In genomic region chr4:78776729-78777555, GRCh38 we compare ENCODE assay signal across 8 cellular contexts. TPM values are rescaled to one million over a fixed set of nuclear protein-coding genes. Genes with fewer than 3 reads are reported as not detected.
DNase-seq lines count a peak whose midpoint lies in the region; ATAC-seq and TF ChIP-seq lines count a peak whose summit lies in the region.

No MANE protein-coding gene starts in this region.

- H3K4me3 ChIP-seq in AG10803 (ENCODE audit: low read length): peak overlapping the region; percentile 90
- H3K4me3 ChIP-seq in OCI-LY3 (ENCODE audit: low read length): peak overlapping the region; percentile 91
- H3K4me3 ChIP-seq in fibroblast of the aortic adventitia (ENCODE audit: low read depth, low read length): peak overlapping the region; percentile 92
- peak overlapping the region; percentile 76 for H3K4me3 ChIP-seq in neural progenitor cell

- H3K79me2 ChIP-seq in OCI-LY3 (ENCODE audit: low read length) (peaks cover 56% of the 10 kb centered on the region), neural progenitor cell (ENCODE audit: low read depth) (peaks cover 53% of the 10 kb centered on the region)

- H3K27ac ChIP-seq in OCI-LY3 (ENCODE audit: low read length) (peak overlapping the region; percentile 93), neural progenitor cell (peak overlapping the region; percentile 95), substantia nigra (ENCODE audit: low read depth, low read length, poor library complexity, severe bottlenecking) (peak overlapping the region; percentile 96)

- H3K9me3 Mint-ChIP-seq in neural progenitor cell: no peaks in the 10 kb centered on the region

- H4K20me1 ChIP-seq in OCI-LY3 (ENCODE audit: insufficient read depth, low read length) (peaks cover 44% of the 10 kb centered on the region), neural progenitor cell (ENCODE audit: low read depth) (peaks cover 33% of the 10 kb centered on the region)

- H3K4me3 Mint-ChIP-seq in neural progenitor cell: peak overlapping the region; percentile 100

- no peaks in the 10 kb centered on the region for H3K27me3 ChIP-seq in OCI-LY3 (ENCODE audit: low read depth, low read length)
- no peaks in the 10 kb centered on the region for H3K27me3 ChIP-seq in neural progenitor cell

- H3K9me3 ChIP-seq in OCI-LY3 (ENCODE audit: insufficient read depth, low read length) (no peaks in the 10 kb centered on the region), neural progenitor cell (ENCODE audit: low read depth) (no peaks in the 10 kb centered on the region)

- peak overlapping the region; percentile 98 for H3K27ac Mint-ChIP-seq in neural progenitor cell

- no peaks in the 10 kb centered on the region for H3K36me3 Mint-ChIP-seq in neural progenitor cell

- peaks cover 13% of the 10 kb centered on the region for H3K4me1 Mint-ChIP-seq in neural progenitor cell

- DNase-seq in AG10803 (ENCODE audit: low read depth) (peak; percentile 61), fibroblast of the aortic adventitia (ENCODE audit: low read depth) (peak; percentile 60), neural progenitor cell (ENCODE audit: low spot score) (peak; percentile 80), substantia nigra (lab: John Stamatoyannopoulos, UW) (peak in 31 of 49 donors; percentile 11 to 57 (median 39))
- DNase-seq in activated T-helper 1 cell treated with anti-CD3 and anti-CD28 coated beads, Interleukin-2, amount 50 U/mL, for 16 hours (ENCODE audit: low read depth in 1 of 2, low spot score in 1 of 2): peak; percentile 15 to 20

- H3K9ac ChIP-seq in OCI-LY3 (ENCODE audit: low read length) (peak overlapping the region; percentile 85), neural progenitor cell (peak overlapping the region; percentile 33)

- TF ChIP-seq CTCF in AG10803 (conservative IDR thresholded peaks at IDR 0.05; ENCODE audit: low read length): no peak
- no peak for TF ChIP-seq CTCF in OCI-LY3 (IDR thresholded peaks at IDR 0.05; ENCODE audit: low read depth, low read length)
- no peak for TF ChIP-seq CTCF in fibroblast of the aortic adventitia (IDR thresholded peaks at IDR 0.05; ENCODE audit: insufficient read depth, low read length)
- TF ChIP-seq CTCF in neural progenitor cell (IDR thresholded peaks at IDR 0.05): no peak

- peaks cover 3% of the 10 kb centered on the region for H3K27me3 Mint-ChIP-seq in neural progenitor cell (ENCODE audit: insufficient read depth, low read depth)

- peaks cover 27% of the 10 kb centered on the region for H3F3A ChIP-seq in neural progenitor cell (ENCODE audit: low read depth)

- ATAC-seq in GM18907 (IDR thresholded peaks at IDR 0.05; ENCODE audit: unreplicated experiment) (peak; percentile 46), HG03139 (IDR thresholded peaks at IDR 0.05; ENCODE audit: unreplicated experiment) (peak; percentile 38)

- H3K4me2 ChIP-seq in OCI-LY3 (ENCODE audit: low read length): peak overlapping the region; percentile 72
- peak overlapping the region; percentile 94 for H3K4me2 ChIP-seq in neural progenitor cell

- H3K4me1 ChIP-seq in OCI-LY3 (ENCODE audit: low read length) (peaks cover 48% of the 10 kb centered on the region), neural progenitor cell (peaks cover 33% of the 10 kb centered on the region)

- H2AFZ ChIP-seq in OCI-LY3 (ENCODE audit: low read depth, low read length): no peak overlapping the region
- peak overlapping the region; percentile 35 for H2AFZ ChIP-seq in neural progenitor cell (replicated peaks)

- H3K36me3 ChIP-seq in OCI-LY3 (replicated peaks; ENCODE audit: low read depth, low read length): peaks cover 7% of the 10 kb centered on the region
- H3K36me3 ChIP-seq in neural progenitor cell: no peaks in the 10 kb centered on the region

RNA-seq across cellular contexts. Expression of gene BMP2K, which starts 0.8 kb away (rescaled TPM):
- total RNA-seq in fibroblast of the aortic adventitia (ENCODE audit: low replicate concordance) (28.4 and 85.1 TPM in 2 replicates), neural progenitor cell (ENCODE audit: low replicate concordance) (34.4 and 62.0 TPM in 2 replicates)

Comparison
In these comparisons a context has a peak if more than half of its experiments do, and no peak if none do; other contexts are left out.
1. Peak in every context shown above with its lines: DNase-seq, ATAC-seq, H3K4me3 ChIP-seq and H3K27ac ChIP-seq.
2. DNase-seq: peak in every context shown above with its lines; median percentile 80 in neural progenitor cell; 61 in AG10803; 60 in fibroblast of the aortic adventitia; 39 in substantia nigra; 18 in activated T-helper 1 cell treated with anti-CD3 and anti-CD28 coated beads, Interleukin-2, amount 50 U/mL, for 16 hours.